ENCODE assay signal across 9 cellular contexts in the genomic region with DNA sequence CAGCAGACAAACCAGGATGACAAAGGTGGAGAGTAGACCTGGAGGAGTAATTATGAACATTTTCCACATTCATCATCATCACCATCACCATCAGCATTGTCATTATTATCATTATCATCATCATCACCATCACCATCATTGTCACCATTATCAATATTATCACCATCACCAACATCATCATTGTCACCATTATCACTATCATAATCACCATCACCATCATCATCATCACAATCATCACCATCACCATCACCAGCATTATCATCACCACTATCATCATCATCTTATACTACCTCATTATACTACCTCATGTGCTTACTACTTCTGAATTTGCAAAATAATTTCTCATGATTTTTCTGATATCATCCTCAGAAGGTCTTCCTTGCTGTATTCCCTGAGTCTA. TPM values are rescaled to one million over a fixed set of nuclear protein-coding genes. Genes with fewer than 3 reads are reported as not detected.
"Had no signal": no experiment of that assay in that cellular context is flagged by ENCODE, and none has a peak within 500 bp of the region (broad histone marks: within the 10 kb centered on the region; RNA-seq: fewer than 3 reads in every experiment).

No MANE protein-coding gene starts in this region.

- H3K4me3 ChIP-seq: GM23248, HAP-1, K562 had no signal

- H2AFZ ChIP-seq: GM23248 had no signal

- H3K27ac ChIP-seq: GM23248, HL-60 had no signal

- ATAC-seq: HCT116, K562 had no signal

- H3K4me1 ChIP-seq: HAP-1 had no signal

- FAIRE-seq: K562 had no signal

- H3K36me3 ChIP-seq: HAP-1 had no signal

- DNase-seq: GM23248, GOT3, H7, Kasumi-1, KG1 had no signal

- H3K9ac ChIP-seq: GM23248 had no signal

- H3K9me3 ChIP-seq: HAP-1 had no signal

RNA-seq across cellular contexts. Expression of gene FOXA2, which starts 39.3 kb away (rescaled TPM):
- total RNA-seq: GM23248 had no signal
- polyA plus RNA-seq: GM23248 had no signal
